ENCODE assay signal across 18 cellular contexts in the genomic region with DNA sequence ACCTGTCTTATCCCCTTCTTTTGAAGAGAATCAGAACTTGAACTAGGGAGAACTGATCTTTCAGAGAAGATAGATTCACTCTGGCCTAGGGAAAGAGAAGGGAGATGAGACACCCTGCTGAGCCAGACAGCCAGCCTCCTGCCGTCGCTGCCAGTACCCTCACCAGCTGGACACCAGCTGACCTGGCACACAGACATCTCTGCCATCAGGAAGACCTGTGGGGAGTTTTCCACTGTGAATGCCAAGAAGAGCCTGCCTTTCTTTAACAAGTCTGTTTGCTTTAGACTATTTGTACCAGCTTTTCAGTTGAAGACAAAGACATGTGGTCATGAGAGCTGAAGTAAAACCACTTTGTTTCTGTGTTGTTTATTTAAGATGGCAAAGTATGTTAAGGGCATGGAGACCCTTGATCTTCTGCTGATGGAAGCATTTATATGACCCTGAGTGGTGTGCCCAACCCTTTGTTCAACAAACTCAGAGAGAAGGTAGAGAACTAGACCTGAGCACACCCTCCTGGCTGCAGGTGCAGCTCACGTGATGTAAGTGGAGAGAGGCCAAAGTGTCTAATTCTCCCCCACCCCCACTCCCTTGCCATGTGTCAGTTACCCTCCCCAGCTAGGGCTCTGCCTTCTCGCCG.
A peak's percentile ranks its signal among the peaks of the same experiment; 100 is the strongest.
DNase-seq lines count a peak whose midpoint lies in the region; TF ChIP-seq lines count a peak whose summit lies in the region.
"Had no signal": no experiment of that assay in that cellular context is flagged by ENCODE, and none has a peak within 500 bp of the region (broad histone marks: within the 10 kb centered on the region; RNA-seq: fewer than 3 reads in every experiment).

No MANE protein-coding gene starts in this region.

- H3K9me3 ChIP-seq in thyroid gland (no peaks in the 10 kb centered on the region), neural progenitor cell (ENCODE audit: low read depth) (no peaks in the 10 kb centered on the region)
- H3K9me3 ChIP-seq: Caco-2 had no signal

- no peak overlapping the region for H3K9ac ChIP-seq in neural progenitor cell

- no peaks in the 10 kb centered on the region for H3F3A ChIP-seq in neural progenitor cell (ENCODE audit: low read depth)

- H3K27ac Mint-ChIP-seq in neural progenitor cell, result no peak overlapping the region
- no peak overlapping the region for H3K27ac Mint-ChIP-seq in activated T-helper 2 cell treated with anti-CD3 and anti-CD28 coated beads, Interferon-gamma antibody, Interleukin-2, Interleukin-4, amounts not matched to agents 10 μg/mL and 5 μg/mL and 100 μg/mL, durations not matched to agents 14 hours and 24 hours and 36 hours
- H3K27ac Mint-ChIP-seq: activated naive CD4-positive, alpha-beta T cell treated with anti-CD3 and anti-CD28 coated beads for 36 hours; nephron progenitor cell; WTC11 had no signal

- no peaks in the 10 kb centered on the region for H4K20me1 ChIP-seq in neural progenitor cell (ENCODE audit: low read depth)

- H2AFZ ChIP-seq in neural progenitor cell (replicated peaks), result no peak overlapping the region

- TF ChIP-seq CTCF in thyroid gland (IDR thresholded peaks at IDR 0.05), result no peak
- no peak for TF ChIP-seq CTCF in neural progenitor cell (IDR thresholded peaks at IDR 0.05)

- H3K4me3 Mint-ChIP-seq in neural progenitor cell, result no peak overlapping the region
- no peak overlapping the region for H3K4me3 Mint-ChIP-seq in activated T-helper 2 cell treated with anti-CD3 and anti-CD28 coated beads, Interferon-gamma antibody, Interleukin-2, Interleukin-4, amounts not matched to agents 10 μg/mL and 5 μg/mL and 100 μg/mL, durations not matched to agents 14 hours and 24 hours and 36 hours (ENCODE audit: low read depth)
- H3K4me3 Mint-ChIP-seq: activated naive CD4-positive, alpha-beta T cell treated with anti-CD3 and anti-CD28 coated beads for 36 hours; nephron progenitor cell; WTC11 had no signal

- DNase-seq in NCI-H748 (lab: John Stamatoyannopoulos, UW; ENCODE audit: unreplicated experiment), result peak; percentile 69
- DNase-seq in NCI-H748 treated with DMSO at 0.1 percent for 48 hours (lab: John Stamatoyannopoulos, UW), result no peak
- DNase-seq in NCI-H2107 (lab: John Stamatoyannopoulos, UW), result peak; percentile 34
- peak; percentile 79 for DNase-seq in cerebellar cortex (ENCODE audit: low spot score)
- peak; percentile 31 to 54 for DNase-seq in thyroid gland
- DNase-seq in neural progenitor cell (ENCODE audit: low spot score), result no peak
- no peak for DNase-seq in central memory CD4-positive, alpha-beta T cell
- no peak for DNase-seq in activated T-helper 2 cell treated with anti-CD3 and anti-CD28 coated beads, Interferon-gamma antibody, Interleukin-2, Interleukin-4, amounts not matched to agents 10 μg/mL and 5 μg/mL and 100 μg/mL, durations not matched to agents 14 hours and 24 hours and 36 hours (ENCODE audit: low spot score)
- DNase-seq: activated naive CD4-positive, alpha-beta T cell treated with anti-CD3 and anti-CD28 coated beads for 36 hours; brain microvascular endothelial cell; Caco-2; effector memory CD4-positive, alpha-beta T cell; NCI-H1694 treated with DMSO at 0.1 percent for 48 hours; nephron progenitor cell; right cardiac atrium; stimulated activated CD4-positive, alpha-beta T cell treated with anti-CD3 and anti-CD28 coated beads, Interleukin-2, amount 100 ng/mL, for 48 hours had no signal

- H3K36me3 ChIP-seq in thyroid gland (no peaks in the 10 kb centered on the region), neural progenitor cell (no peaks in the 10 kb centered on the region)
- H3K36me3 ChIP-seq: brain microvascular endothelial cell had no signal

- intact Hi-C loops in thyroid gland (cut with DNase I), result no loop called here
- intact Hi-C loops in activated T-helper 2 cell treated with anti-CD3 and anti-CD28 coated beads, Interferon-gamma antibody, Interleukin-2, Interleukin-4, amounts not matched to agents 10 μg/mL and 5 μg/mL and 100 μg/mL, durations not matched to agents 14 hours and 24 hours and 36 hours (cut with micrococcal nuclease), result no loop called here

- no peak overlapping the region for H3K4me3 ChIP-seq in thyroid gland (replicated peaks in 1 of 3)
- H3K4me3 ChIP-seq in neural progenitor cell, result no peak overlapping the region
- H3K4me3 ChIP-seq: lung had no signal

- WGBS in thyroid gland, 2 donors, result 18 to 41% methylated on average over 5 of the region's 5 CpGs

- no peaks in the 10 kb centered on the region for H3K79me2 ChIP-seq in neural progenitor cell (ENCODE audit: low read depth)

- H3K9me3 Mint-ChIP-seq in neural progenitor cell, result peaks cover 4% of the 10 kb centered on the region
- H3K9me3 Mint-ChIP-seq in activated T-helper 2 cell treated with anti-CD3 and anti-CD28 coated beads, Interferon-gamma antibody, Interleukin-2, Interleukin-4, amounts not matched to agents 10 μg/mL and 5 μg/mL and 100 μg/mL, durations not matched to agents 14 hours and 24 hours and 36 hours, result no peaks in the 10 kb centered on the region
- H3K9me3 Mint-ChIP-seq: activated naive CD4-positive, alpha-beta T cell treated with anti-CD3 and anti-CD28 coated beads for 36 hours had no signal

- TF ChIP-seq POLR2A in thyroid gland (IDR thresholded peaks at IDR 0.05), result no peak

- H3K27ac ChIP-seq in thyroid gland, result peak overlapping the region in 1 of 3 donors; percentile 31
- H3K27ac ChIP-seq in neural progenitor cell, result no peak overlapping the region
- H3K27ac ChIP-seq: brain microvascular endothelial cell had no signal

- peaks cover 0 to 5% of the 10 kb centered on the region in 2 donors for H3K4me1 ChIP-seq in thyroid gland
- H3K4me1 ChIP-seq in neural progenitor cell, result no peaks in the 10 kb centered on the region
- H3K4me1 ChIP-seq: Caco-2 had no signal

- no peaks in the 10 kb centered on the region for H3K36me3 Mint-ChIP-seq in neural progenitor cell
- no peaks in the 10 kb centered on the region for H3K36me3 Mint-ChIP-seq in activated T-helper 2 cell treated with anti-CD3 and anti-CD28 coated beads, Interferon-gamma antibody, Interleukin-2, Interleukin-4, amounts not matched to agents 10 μg/mL and 5 μg/mL and 100 μg/mL, durations not matched to agents 14 hours and 24 hours and 36 hours (ENCODE audit: low read depth)

- H3K4me1 Mint-ChIP-seq in neural progenitor cell, result no peaks in the 10 kb centered on the region
- no peaks in the 10 kb centered on the region for H3K4me1 Mint-ChIP-seq in activated T-helper 2 cell treated with anti-CD3 and anti-CD28 coated beads, Interferon-gamma antibody, Interleukin-2, Interleukin-4, amounts not matched to agents 10 μg/mL and 5 μg/mL and 100 μg/mL, durations not matched to agents 14 hours and 24 hours and 36 hours (ENCODE audit: low read depth)
- H3K4me1 Mint-ChIP-seq: nephron progenitor cell, WTC11 had no signal

- peaks cover 4% of the 10 kb centered on the region for H3K27me3 Mint-ChIP-seq in neural progenitor cell (ENCODE audit: insufficient read depth, low read depth)
- H3K27me3 Mint-ChIP-seq in activated T-helper 2 cell treated with anti-CD3 and anti-CD28 coated beads, Interferon-gamma antibody, Interleukin-2, Interleukin-4, amounts not matched to agents 10 μg/mL and 5 μg/mL and 100 μg/mL, durations not matched to agents 14 hours and 24 hours and 36 hours (ENCODE audit: low read depth), result no peaks in the 10 kb centered on the region

- no peaks in the 10 kb centered on the region for H3K27me3 ChIP-seq in thyroid gland
- H3K27me3 ChIP-seq in neural progenitor cell, result no peaks in the 10 kb centered on the region
- H3K27me3 ChIP-seq: brain microvascular endothelial cell had no signal

- no peak overlapping the region for H3K4me2 ChIP-seq in neural progenitor cell

Comparison
In these comparisons a context has a peak if more than half of its experiments do, and no peak if none do; other contexts are left out.
1. DNase-seq: peak in NCI-H748 (single experiment), NCI-H2107 (single experiment), cerebellar cortex (single experiment) and thyroid gland (2 of 2); none in NCI-H748 treated with DMSO at 0.1 percent for 48 hours (single experiment), neural progenitor cell (single experiment), central memory CD4-positive, alpha-beta T cell (single experiment) and activated T-helper 2 cell treated with anti-CD3 and anti-CD28 coated beads, Interferon-gamma antibody, Interleukin-2, Interleukin-4, amounts not matched to agents 10 μg/mL and 5 μg/mL and 100 μg/mL, durations not matched to agents 14 hours and 24 hours and 36 hours (single experiment).